11 cellular contexts compared by ENCODE assay signal in the genomic region with DNA sequence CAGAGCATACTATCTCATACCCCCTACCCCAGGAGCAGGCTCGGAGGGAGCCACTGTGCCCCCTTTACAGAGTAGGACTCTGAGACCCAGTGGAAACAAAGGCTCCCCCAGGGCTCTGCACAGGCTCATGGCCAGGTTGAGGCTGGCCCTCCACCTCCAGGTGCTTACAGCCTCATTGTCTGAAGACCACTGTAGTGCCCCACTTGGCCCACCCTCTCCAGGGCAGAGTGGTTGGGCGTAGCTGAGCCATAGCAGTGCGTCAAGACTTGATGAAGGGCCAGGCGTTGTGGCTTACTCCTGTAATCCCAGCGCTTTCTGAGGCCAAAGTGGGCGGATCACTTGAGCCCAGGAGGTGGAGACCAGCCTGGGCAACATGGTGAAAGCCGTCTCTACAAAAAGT. TPM values are rescaled to one million over a fixed set of nuclear protein-coding genes. Genes with fewer than 3 reads are reported as not detected.
A peak's percentile ranks its signal among the peaks of the same experiment; 100 is the strongest.
DNase-seq lines count a peak whose midpoint lies in the region; ATAC-seq and TF ChIP-seq lines count a peak whose summit lies in the region.
"Had no signal": no experiment of that assay in that cellular context is flagged by ENCODE, and none has a peak within 500 bp of the region (broad histone marks: within the 10 kb centered on the region; RNA-seq: fewer than 3 reads in every experiment).

No MANE protein-coding gene starts in this region.

- H3K4me3 ChIP-seq in astrocyte of the spinal cord (ENCODE audit: low read depth, low read length) = no peak overlapping the region
- peak overlapping the region in 1 of 2 donors; percentile 89 for H3K4me3 ChIP-seq in left lung
- no peak overlapping the region for H3K4me3 ChIP-seq in transverse colon

- peak overlapping the region; percentile 38 for H3K27ac Mint-ChIP-seq in activated T-cell treated with anti-CD3 and anti-CD28 coated beads, Interleukin-2, amount 50 U/mL, for 72 hours

- H3K36me3 ChIP-seq in left lung (peaks cover 0 to 64% of the 10 kb centered on the region in 2 donors), transverse colon (peaks cover 0 to 28% (median 2%) of the 10 kb centered on the region in 4 donors)

- in situ Hi-C loops in astrocyte of the spinal cord (cut with HindIII; ENCODE audit: low sequenced_read_pairs) (no loop called here), transverse colon (cut with MboI; ENCODE audit: low pct_ligation_motif_present in 1 of 4, low pct_unique_long_range_greater_than_20kb in 1 of 4, low sequenced_read_pairs in 3 of 4) (no loop called here)

- no peaks in the 10 kb centered on the region for H3K9me3 Mint-ChIP-seq in activated T-cell treated with anti-CD3 and anti-CD28 coated beads, Interleukin-2, amount 50 U/mL, for 72 hours

- TF ChIP-seq POLR2A in transverse colon (IDR thresholded peaks at IDR 0.05) = no peak

- WGBS in transverse colon (ENCODE audit: low coverage in 1 of 2), 2 donors = 75% methylated on average over 7 of the region's 7 CpGs; no CpG with 5 or more reads in 1 of the 2 donors

- ATAC-seq in activated T-cell treated with anti-CD3 and anti-CD28 coated beads, Interleukin-2, amount 50 U/mL, for 72 hours (replicated peaks in 1 of 2) = no peak
- ATAC-seq in left lung (no peak), HG03442 (IDR thresholded peaks at IDR 0.05; ENCODE audit: unreplicated experiment) (no peak)
- ATAC-seq: sciatic nerve had no signal

- intact Hi-C loops in left lung (cut with DNase I) (no loop called here), transverse colon (cut with DNase I; ENCODE audit: low total_unique reads) (no loop called here)

- H3K4me1 ChIP-seq in left lung (peaks cover 11 to 71% of the 10 kb centered on the region in 2 donors), transverse colon (peaks cover 22 to 43% (median 33%) of the 10 kb centered on the region in 4 donors)

- no peaks in the 10 kb centered on the region for H3K27me3 Mint-ChIP-seq in activated T-cell treated with anti-CD3 and anti-CD28 coated beads, Interleukin-2, amount 50 U/mL, for 72 hours (ENCODE audit: low read depth)

- H3K27me3 ChIP-seq in left lung = no peaks in the 10 kb centered on the region
- H3K27me3 ChIP-seq in transverse colon = no peaks in the 10 kb centered on the region

- peaks cover 3 to 40% of the 10 kb centered on the region in 2 donors for H3K36me3 Mint-ChIP-seq in activated T-cell treated with anti-CD3 and anti-CD28 coated beads, Interleukin-2, amount 50 U/mL, for 72 hours (ENCODE audit: insufficient read depth in 2 of 2)

- TF ChIP-seq CTCF in astrocyte of the spinal cord (IDR thresholded peaks at IDR 0.05; ENCODE audit: low read depth, low read length) (no peak), left lung (IDR thresholded peaks at IDR 0.05) (no peak), transverse colon (IDR thresholded peaks at IDR 0.05) (no peak)

- H3K27ac ChIP-seq in left lung (peak overlapping the region in 1 of 2 donors; percentile 100), transverse colon (peak overlapping the region; percentile 91 to 100 (median 98))

- H3K4me3 Mint-ChIP-seq in activated T-cell treated with anti-CD3 and anti-CD28 coated beads, Interleukin-2, amount 50 U/mL, for 72 hours = peak overlapping the region; percentile 96

- no peak for DNase-seq in activated T-cell treated with anti-CD3 and anti-CD28 coated beads, Interleukin-2, amount 50 U/mL, for 72 hours
- DNase-seq in activated T-cell treated with anti-CD3 and anti-CD28 coated beads, Interleukin-2, amount 50 U/mL, for 1 hour = no peak
- DNase-seq in astrocyte of the spinal cord (ENCODE audit: low read depth, low spot score) = peak; percentile 47
- DNase-seq in left lung = peak; percentile 33 to 54
- DNase-seq in transverse colon = no peak
- no peak for DNase-seq in RKO (ENCODE audit: low spot score)
- no peak for DNase-seq in NCI-H526 (lab: John Stamatoyannopoulos, UW)
- DNase-seq: Calu3, NCI-H510A had no signal

- TF ChIP-seq EP300 in transverse colon (IDR thresholded peaks at IDR 0.05; ENCODE audit: low read depth) = no peak

- peaks cover 64% of the 10 kb centered on the region for H3K4me1 Mint-ChIP-seq in activated T-cell treated with anti-CD3 and anti-CD28 coated beads, Interleukin-2, amount 50 U/mL, for 72 hours (ENCODE audit: low read depth)

- peaks cover 0 to 5% of the 10 kb centered on the region in 2 donors for H3K9me3 ChIP-seq in left lung
- H3K9me3 ChIP-seq in transverse colon = peaks cover 4% of the 10 kb centered on the region in 2 donors

RNA-seq across cellular contexts. Expression of a gene that starts 1.7 kb away (rescaled TPM):
- 10 to 100 TPM; 78.5 to 90.9 TPM for total RNA-seq in activated T-cell treated with anti-CD3 and anti-CD28 coated beads, Interleukin-2, amount 50 U/mL, for 72 hours
- total RNA-seq in left lung (10 to 100 TPM; 48.0 to 81.2 TPM), transverse colon (100 to 1,000 TPM in 1 of 4 donors, 10 to 100 TPM in 3; 19.7 to 194 (median 54.5) TPM)

RNA-seq across cellular contexts. Expression of a gene that starts 12.5 kb away (rescaled TPM):
- total RNA-seq in activated T-cell treated with anti-CD3 and anti-CD28 coated beads, Interleukin-2, amount 50 U/mL, for 72 hours = 10 to 100 TPM; 13.3 to 20.3 TPM
- total RNA-seq in left lung (10 to 100 TPM; 28.7 to 44.9 TPM), transverse colon (100 to 1,000 TPM in 2 of 4 donors, 10 to 100 TPM in 2; 73.0 to 174 (median 123) TPM)

RNA-seq across cellular contexts. Expression of a gene that starts 24.5 kb away (rescaled TPM):
- total RNA-seq in activated T-cell treated with anti-CD3 and anti-CD28 coated beads, Interleukin-2, amount 50 U/mL, for 72 hours = 100 to 1,000 TPM; 379 to 422 TPM
- total RNA-seq in left lung (100 to 1,000 TPM in 1 of 2 donors, 10 to 100 TPM in 1; 55.2 to 118 TPM), transverse colon (100 to 1,000 TPM; 104 to 294 (median 160) TPM)

Comparison
In these comparisons a context has a peak if more than half of its experiments do, and no peak if none do; other contexts are left out.
1. DNase-seq: peak in astrocyte of the spinal cord (single experiment) and left lung (2 of 2); none in activated T-cell treated with anti-CD3 and anti-CD28 coated beads, Interleukin-2, amount 50 U/mL, for 72 hours (0 of 2), activated T-cell treated with anti-CD3 and anti-CD28 coated beads, Interleukin-2, amount 50 U/mL, for 1 hour (single experiment), transverse colon (single experiment), RKO (single experiment) and NCI-H526 (0 of 2).